8 cellular contexts compared by ENCODE assay signal in genomic region chr4:183399166-183399565, GRCh38. TPM values are rescaled to one million over a fixed set of nuclear protein-coding genes. Genes with fewer than 3 reads are reported as not detected.
DNase-seq lines count a peak whose midpoint lies in the region; ATAC-seq and TF ChIP-seq lines count a peak whose summit lies in the region.

No MANE protein-coding gene starts in this region.

- ATAC-seq in activated T-cell treated with anti-CD3 and anti-CD28 coated beads, Interleukin-2, amount 50 U/mL, for 72 hours (replicated peaks in 1 of 2), result peak in 1 of 2 donors; percentile 2
- peak in 2 of 8 donors; percentile 7 to 23 for ATAC-seq in heart right ventricle

- no peaks in the 10 kb centered on the region for H3K36me3 Mint-ChIP-seq in activated T-cell treated with anti-CD3 and anti-CD28 coated beads, Interleukin-2, amount 50 U/mL, for 72 hours (ENCODE audit: insufficient read depth in 2 of 2)

- H3K9me3 ChIP-seq in PC-9 (ENCODE audit: insufficient read depth, low read depth), result no peaks in the 10 kb centered on the region
- no peaks in the 10 kb centered on the region for H3K9me3 ChIP-seq in heart right ventricle
- no peaks in the 10 kb centered on the region for H3K9me3 ChIP-seq in stomach smooth muscle (ENCODE audit: control insufficient read depth in 2 of 2, low read length in 2 of 2)

- peak overlapping the region; percentile 85; the same call in 1 of the 2 replicates for H3K4me2 ChIP-seq in PC-9

- H3K27me3 ChIP-seq in PC-9 (ENCODE audit: insufficient read depth, low read depth) (no peaks in the 10 kb centered on the region), heart right ventricle (no peaks in the 10 kb centered on the region), stomach smooth muscle (ENCODE audit: control insufficient read depth in 1 of 2, insufficient read depth in 2 of 2, low read length in 2 of 2) (no peaks in the 10 kb centered on the region)

- 89 to 91% methylated on average over 16 of the region's 16 CpGs for WGBS in heart right ventricle, 2 donors

- POLR2A ChIA-PET in PC-9 (lab: Charles Lee; ENCODE audit: unreplicated experiment), result no interaction called here

- H3K9me3 Mint-ChIP-seq in activated T-cell treated with anti-CD3 and anti-CD28 coated beads, Interleukin-2, amount 50 U/mL, for 72 hours, result no peaks in the 10 kb centered on the region

- H3K27ac ChIP-seq in PC-9 (no peak overlapping the region), heart right ventricle (peak overlapping the region in 1 of 10 donors; percentile 56), stomach smooth muscle (ENCODE audit: low read length) (no peak overlapping the region)

- H3K79me2 ChIP-seq in PC-9 (ENCODE audit: low read depth), result no peaks in the 10 kb centered on the region

- H3K4me3 ChIP-seq in PC-9 (no peak overlapping the region), heart right ventricle (peak overlapping the region in 6 of 10 donors; percentile 59 to 64 (median 62)), stomach smooth muscle (ENCODE audit: low read length in 2 of 2) (peak overlapping the region; percentile 73 to 76)

- H3K27ac Mint-ChIP-seq in activated T-cell treated with anti-CD3 and anti-CD28 coated beads, Interleukin-2, amount 50 U/mL, for 72 hours, result no peak overlapping the region

- no peak for DNase-seq in activated T-cell treated with anti-CD3 and anti-CD28 coated beads, Interleukin-2, amount 50 U/mL, for 72 hours
- DNase-seq in activated T-cell treated with anti-CD3 and anti-CD28 coated beads, Interleukin-2, amount 50 U/mL, for 1 hour, result no peak
- DNase-seq in PC-9 (no peak), heart right ventricle (no peak), OCI-M2 (lab: John Stamatoyannopoulos, UW; ENCODE audit: unreplicated experiment) (no peak), cerebellum (ENCODE audit: low spot score) (no peak), GM19240 (ENCODE audit: insufficient read length, low spot score) (no peak)

- TF ChIP-seq CTCF in PC-9 (conservative IDR thresholded peaks at IDR 0.05) (no peak), heart right ventricle (IDR thresholded peaks at IDR 0.05) (no peak)

- BruUV-seq in PC-9 (replicated peaks; lab: Mats Ljungman, UMichigan), result no TSS peak

- H3F3A ChIP-seq in PC-9 (ENCODE audit: insufficient read depth, low read depth), result no peaks in the 10 kb centered on the region

- CTCF ChIA-PET in PC-9 (lab: Charles Lee), result interaction anchor here (0.6 kb wide), 2 partner anchors 137 to 198 kb away, joined by 4 read pairs; no protein-coding TSS in a partner anchor

- no peaks in the 10 kb centered on the region for H4K20me1 ChIP-seq in PC-9 (ENCODE audit: insufficient read depth)

- H3K36me3 ChIP-seq in PC-9 (ENCODE audit: low read depth) (no peaks in the 10 kb centered on the region), heart right ventricle (no peaks in the 10 kb centered on the region), stomach smooth muscle (ENCODE audit: control insufficient read depth in 2 of 2, insufficient read depth in 2 of 2, low read length in 2 of 2) (no peaks in the 10 kb centered on the region)

- peaks cover 8% of the 10 kb centered on the region for H3K27me3 Mint-ChIP-seq in activated T-cell treated with anti-CD3 and anti-CD28 coated beads, Interleukin-2, amount 50 U/mL, for 72 hours (ENCODE audit: low read depth)

- H3K4me1 Mint-ChIP-seq in activated T-cell treated with anti-CD3 and anti-CD28 coated beads, Interleukin-2, amount 50 U/mL, for 72 hours (ENCODE audit: low read depth), result peaks cover 40% of the 10 kb centered on the region

- H3K9ac ChIP-seq in stomach smooth muscle (ENCODE audit: low read length in 2 of 2), result peak overlapping the region in 1 of 2 donors; percentile 57

- no peaks in the 10 kb centered on the region for H3K9me2 ChIP-seq in PC-9 (ENCODE audit: insufficient read depth)

- H3K4me1 ChIP-seq in PC-9 (replicated peaks; ENCODE audit: insufficient read depth), result no peaks in the 10 kb centered on the region
- peaks cover 0 to 41% (median 8%) of the 10 kb centered on the region in 9 donors for H3K4me1 ChIP-seq in heart right ventricle
- peaks cover 10% of the 10 kb centered on the region for H3K4me1 ChIP-seq in stomach smooth muscle (ENCODE audit: control insufficient read depth, insufficient read depth, low read length)

- peak overlapping the region; percentile 83 to 96 for H3K4me3 Mint-ChIP-seq in activated T-cell treated with anti-CD3 and anti-CD28 coated beads, Interleukin-2, amount 50 U/mL, for 72 hours

- no peak overlapping the region for H2AFZ ChIP-seq in PC-9

- intact Hi-C loops in PC-9 (cut with micrococcal nuclease; ENCODE audit: unreplicated experiment) (no loop called here), heart right ventricle (cut with DNase I) (loop anchor here in 3 of 10 donors (5.0 to 10.0 kb wide), 3 partner anchors 84 to 462 kb away; no protein-coding TSS in a partner anchor)

RNA-seq across cellular contexts. Expression of gene CDKN2AIP, which starts 45.3 kb away (rescaled TPM):
- total RNA-seq in activated T-cell treated with anti-CD3 and anti-CD28 coated beads, Interleukin-2, amount 50 U/mL, for 72 hours, result 10 to 100 TPM; 29.7 to 48.0 TPM
- total RNA-seq in PC-9 (2021) (7.7 and 8.7 TPM in 2 replicates), heart right ventricle (10 to 100 TPM in 5 of 10 donors, 1 to 10 TPM in 5; 8.0 to 12.7 (median 10.0) TPM), cerebellum (18.4 TPM)
- polyA plus RNA-seq in heart right ventricle, result 1 to 10 TPM; 5.6 to 7.0 TPM
